In the genomic region with DNA sequence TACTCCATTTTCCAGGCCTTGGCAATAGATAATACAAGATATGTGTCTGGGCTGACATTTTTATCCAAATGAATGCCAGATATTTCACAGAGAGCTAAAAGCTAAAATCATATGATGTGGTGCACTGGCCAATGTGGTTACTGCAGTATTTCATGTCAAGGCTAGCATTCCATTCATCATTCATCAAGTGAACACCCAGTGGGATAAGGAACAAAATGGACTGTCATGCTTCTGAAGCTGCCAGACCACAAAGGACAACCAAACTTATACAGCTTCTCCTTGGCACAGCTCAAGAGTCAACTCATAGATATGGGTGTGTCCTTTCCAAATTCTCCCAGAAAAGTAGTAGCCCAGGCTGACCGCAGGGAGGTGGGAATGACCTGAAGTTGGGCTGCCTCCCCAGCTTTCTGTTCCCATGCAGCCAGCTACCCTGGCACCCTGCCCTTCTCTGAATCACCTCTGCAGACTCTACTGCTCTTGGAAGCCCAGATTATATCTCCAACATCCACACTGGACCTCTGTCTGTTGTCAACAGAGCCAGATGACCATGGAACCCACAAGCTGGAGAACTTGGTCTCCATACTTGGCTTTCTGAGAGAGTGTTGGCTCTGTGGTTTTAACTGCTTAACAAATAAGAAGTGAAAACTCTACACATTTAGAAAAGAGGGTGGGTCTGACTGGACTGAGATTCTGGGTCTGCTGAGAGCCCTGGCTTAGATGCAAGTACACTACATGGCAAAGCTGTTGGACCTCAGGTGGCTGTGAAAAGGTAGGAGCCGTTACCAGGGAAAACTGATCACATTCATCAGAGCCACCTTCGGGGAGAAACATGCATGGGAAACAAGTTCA, we compare ENCODE assay signal across 9 cellular contexts.
A peak's percentile ranks its signal among the peaks of the same experiment; 100 is the strongest.
DNase-seq lines count a peak whose midpoint lies in the region; ATAC-seq and TF ChIP-seq lines count a peak whose summit lies in the region.
"Had no signal": no experiment of that assay in that cellular context is flagged by ENCODE, and none has a peak within 500 bp of the region (broad histone marks: within the 10 kb centered on the region; RNA-seq: fewer than 3 reads in every experiment).

No MANE protein-coding gene starts in this region.

- CTCF ChIA-PET in AG04450 (lab: Charles Lee): interaction anchor here (0.8 to 4.0 kb wide), 6 partner anchors 13 to 704 kb away, joined by 3 to 18 read pairs (median 9); no protein-coding TSS in a partner anchor

- no peaks in the 10 kb centered on the region for H3K36me3 ChIP-seq in lower lobe of right lung

- TF ChIP-seq CTCF in AG04450 (IDR thresholded peaks at IDR 0.05; ENCODE audit: low read depth, low read length): no peak
- no peak for TF ChIP-seq CTCF in coronary artery (IDR thresholded peaks at IDR 0.05)
- no peak for TF ChIP-seq CTCF in lower lobe of right lung (IDR thresholded peaks at IDR 0.05)

- ATAC-seq in lower lobe of right lung: peak; percentile 33 to 66

- H3K9me3 ChIP-seq in AG04450 (ENCODE audit: control insufficient read depth, insufficient read depth, low read length): peaks cover 10% of the 10 kb centered on the region
- no peaks in the 10 kb centered on the region for H3K9me3 ChIP-seq in lower lobe of right lung

- no peak overlapping the region for H3K27ac ChIP-seq in AG04450 (ENCODE audit: low read depth, low read length)
- H3K27ac ChIP-seq in coronary artery: peak overlapping the region in 1 of 2 donors; percentile 50
- no peak overlapping the region for H3K27ac ChIP-seq in lower lobe of right lung

- H3K4me1 ChIP-seq in lower lobe of right lung: no peaks in the 10 kb centered on the region

- DNase-seq in AG04450 (ENCODE audit: low read depth, low spot score): peak; percentile 50
- DNase-seq in HT1080 (ENCODE audit: low read depth): peak; percentile 93
- DNase-seq in coronary artery (ENCODE audit: low spot score): peak; percentile 91
- no peak for DNase-seq in lower lobe of right lung
- no peak for DNase-seq in NCI-H82 (lab: John Stamatoyannopoulos, UW)
- no peak for DNase-seq in stimulated activated CD4-positive, alpha-beta T cell treated with anti-CD3 and anti-CD28 coated beads, Interleukin-2, amount 100 ng/mL, for 48 hours
- DNase-seq in retina: no peak
- DNase-seq in HUDEP-2 (lab: John Stamatoyannopoulos, UW; ENCODE audit: unreplicated experiment in 76 of 76): no peak
- DNase-seq: activated CD8-positive, alpha-beta memory T cell treated with anti-CD3 and anti-CD28 coated beads, Interleukin-2, amount 50 U/mL, for 48 hours had no signal

- POLR2A ChIA-PET in AG04450 (lab: Yijun Ruan, JAX): interaction anchor here (0.9 to 1.3 kb wide), 2 partner anchors 19 to 53 kb away, joined by 4 read pairs; no protein-coding TSS in a partner anchor

- H3K27me3 ChIP-seq in AG04450 (ENCODE audit: control insufficient read depth, insufficient read depth, low read length) (no peaks in the 10 kb centered on the region), lower lobe of right lung (ENCODE audit: low read depth) (no peaks in the 10 kb centered on the region)

- H3K4me3 ChIP-seq in AG04450 (ENCODE audit: low read depth, low read length) (no peak overlapping the region), coronary artery (no peak overlapping the region), lower lobe of right lung (no peak overlapping the region)

- intact Hi-C loops in lower lobe of right lung (cut with DNase I): no loop called here

Comparison
In these comparisons a context has a peak if more than half of its experiments do, and no peak if none do; other contexts are left out.
1. DNase-seq: peak in AG04450 (single experiment), HT1080 (single experiment) and coronary artery (single experiment); none in lower lobe of right lung (single experiment), NCI-H82 (single experiment), stimulated activated CD4-positive, alpha-beta T cell treated with anti-CD3 and anti-CD28 coated beads, Interleukin-2, amount 100 ng/mL, for 48 hours (0 of 2), retina (single experiment) and HUDEP-2 (0 of 76).